Comparison of ENCODE assay signal across 8 cellular contexts in the genomic region with DNA sequence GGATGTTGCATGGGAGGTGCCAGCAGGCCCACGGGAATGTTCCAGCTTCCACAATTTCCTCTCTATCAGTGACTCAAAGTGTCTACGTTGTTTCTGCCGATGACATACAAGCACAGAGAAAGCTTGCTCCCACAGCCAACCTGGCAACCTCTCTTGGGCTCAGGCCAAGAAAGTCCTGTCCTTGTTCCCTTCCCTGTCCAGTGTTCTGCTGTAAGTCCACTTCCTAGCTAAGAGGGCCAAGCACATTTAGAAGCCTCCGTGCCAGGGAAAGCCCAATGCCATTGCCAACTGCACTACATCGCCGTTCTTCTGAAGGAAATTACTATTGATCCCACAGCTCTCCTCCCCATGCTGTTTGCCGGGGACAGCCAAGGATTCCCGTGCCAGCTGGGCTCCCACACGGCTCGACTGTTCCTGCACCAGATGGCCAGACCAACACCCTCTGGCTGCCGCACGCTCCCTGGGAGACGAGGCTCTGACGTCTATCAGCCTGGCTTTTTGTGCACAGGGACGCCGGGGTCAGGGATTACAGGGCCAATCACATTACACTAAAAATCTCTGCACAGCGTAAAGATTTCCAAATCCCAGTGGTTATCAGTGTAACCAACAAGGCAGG.
DNase-seq lines count a peak whose midpoint lies in the region; ATAC-seq and TF ChIP-seq lines count a peak whose summit lies in the region.
"Had no signal": no experiment of that assay in that cellular context is flagged by ENCODE, and none has a peak within 500 bp of the region (broad histone marks: within the 10 kb centered on the region; RNA-seq: fewer than 3 reads in every experiment).

No MANE protein-coding gene starts in this region.

- TF ChIP-seq CTCF in brain microvascular endothelial cell (IDR thresholded peaks at IDR 0.05; ENCODE audit: low read depth, low read length, missing control alignments): no peak
- no peak for TF ChIP-seq CTCF in thoracic aorta (IDR thresholded peaks at IDR 0.05)
- no peak for TF ChIP-seq CTCF in MM.1S (IDR thresholded peaks at IDR 0.05; ENCODE audit: low read length)

- no peaks in the 10 kb centered on the region for H3K9me2 ChIP-seq in MM.1S (replicated peaks; ENCODE audit: insufficient read depth, low read length)

- H3K36me3 ChIP-seq in brain microvascular endothelial cell (replicated peaks) (no peaks in the 10 kb centered on the region), thoracic aorta (no peaks in the 10 kb centered on the region), MM.1S (replicated peaks; ENCODE audit: insufficient read depth, low read length) (no peaks in the 10 kb centered on the region)

- peak; percentile 75 for ATAC-seq in left lobe of liver
- peak; percentile 48 for ATAC-seq in thoracic aorta (ENCODE audit: insufficient number of reproducible peaks, low FRiP score, low read depth)
- ATAC-seq in GM19324 (IDR thresholded peaks at IDR 0.05; ENCODE audit: low FRiP score, unreplicated experiment): no peak

- H3K9ac ChIP-seq in MM.1S (ENCODE audit: low read length): no peak overlapping the region

- H3K4me3 ChIP-seq in brain microvascular endothelial cell (ENCODE audit: low read depth, low read length): no peak overlapping the region
- no peak overlapping the region for H3K4me3 ChIP-seq in thoracic aorta
- no peak overlapping the region for H3K4me3 ChIP-seq in MM.1S (ENCODE audit: low read length)

- no peak overlapping the region for H3K4me2 ChIP-seq in MM.1S (ENCODE audit: low read depth, low read length)

- no peaks in the 10 kb centered on the region for H3K9me3 ChIP-seq in thoracic aorta
- no peaks in the 10 kb centered on the region for H3K9me3 ChIP-seq in MM.1S (replicated peaks; ENCODE audit: insufficient read depth, low read length)

- no peaks in the 10 kb centered on the region for H3F3A ChIP-seq in MM.1S (ENCODE audit: insufficient read depth, low read length)

- DNase-seq in NCI-H1694 treated with DMSO at 0.1 percent for 48 hours (lab: John Stamatoyannopoulos, UW) (peak; percentile 92), brain microvascular endothelial cell (peak; percentile 20), left lobe of liver (ENCODE audit: low spot score) (peak; percentile 87), thoracic aorta (ENCODE audit: low spot score) (peak; percentile 25), MM.1S (no peak)
- no peak for DNase-seq in stimulated activated CD4-positive, alpha-beta T cell treated with anti-CD3 and anti-CD28 coated beads, Interleukin-4, amount 100 ng/mL, for 1 hour
- DNase-seq: stimulated activated CD4-positive, alpha-beta T cell treated with anti-CD3 and anti-CD28 coated beads, Interleukin-12 subunit alpha, Interleukin-12 subunit beta, amount 100 ng/mL, for 4 hours had no signal

- H2AFZ ChIP-seq in MM.1S (ENCODE audit: low read length): no peak overlapping the region

- no peaks in the 10 kb centered on the region for H3K27me3 ChIP-seq in brain microvascular endothelial cell (replicated peaks)
- no peaks in the 10 kb centered on the region for H3K27me3 ChIP-seq in thoracic aorta (replicated peaks; ENCODE audit: insufficient read depth)
- H3K27me3 ChIP-seq in MM.1S (replicated peaks; ENCODE audit: insufficient read depth, low read length): no peaks in the 10 kb centered on the region

- H3K27ac ChIP-seq in brain microvascular endothelial cell (no peak overlapping the region), thoracic aorta (peak overlapping the region in 1 of 2 donors; percentile 34), MM.1S (ENCODE audit: low read length) (no peak overlapping the region)

- in situ Hi-C loops in brain microvascular endothelial cell (cut with HindIII; ENCODE audit: low pct_ligation_motif_present, low sequenced_read_pairs): loop anchor here (25.0 kb wide), 1 partner anchor 99 kb away; no protein-coding TSS in a partner anchor

- H4K20me1 ChIP-seq in MM.1S (ENCODE audit: insufficient read depth, low read length): no peaks in the 10 kb centered on the region

- H3K4me1 ChIP-seq in thoracic aorta (ENCODE audit: control insufficient read depth in 1 of 2, low read depth in 2 of 2) (peaks cover 16 to 41% of the 10 kb centered on the region in 2 donors), MM.1S (ENCODE audit: low read length) (0 out of 2 replicates have a peak, but pooled peaks cover 4% of the 10 kb centered on the region)

- no peaks in the 10 kb centered on the region for H3K79me2 ChIP-seq in MM.1S (ENCODE audit: low read length)

Comparison
In these comparisons a context has a peak if more than half of its experiments do, and no peak if none do; other contexts are left out.
1. DNase-seq: peak in NCI-H1694 treated with DMSO at 0.1 percent for 48 hours (single experiment), brain microvascular endothelial cell (single experiment), left lobe of liver (single experiment) and thoracic aorta (single experiment); none in stimulated activated CD4-positive, alpha-beta T cell treated with anti-CD3 and anti-CD28 coated beads, Interleukin-4, amount 100 ng/mL, for 1 hour (single experiment) and MM.1S (single experiment).